1 cellular context compared by ENCODE assay signal in the genomic region with DNA sequence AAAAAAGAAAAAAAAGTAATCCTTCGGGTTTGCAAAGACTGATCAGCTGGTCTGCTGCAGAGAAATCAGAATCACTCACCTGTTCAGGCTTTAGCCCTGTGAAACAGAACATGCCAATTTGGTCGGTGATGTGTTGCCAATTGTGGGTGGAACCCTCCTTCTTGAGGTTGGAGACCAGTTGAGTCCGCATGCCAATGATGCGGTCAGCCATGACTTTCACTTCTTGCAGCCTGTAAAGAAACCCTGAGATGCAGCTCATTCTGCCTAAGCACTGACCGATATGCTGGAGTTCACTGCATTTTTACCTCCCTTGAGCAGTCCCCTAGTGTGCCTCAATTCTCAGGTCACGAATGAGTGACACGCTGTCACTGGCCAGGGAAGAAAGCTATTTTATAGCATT.
TF ChIP-seq lines count a peak whose summit lies in the region.

No MANE protein-coding gene starts in this region.

TF ChIP-seq in Ishikawa, 13 proteins besides CTCF, POLR2A, EP300 and RAD21 (continued from another document):
- TF ChIP-seq TEAD4 (IDR thresholded peaks at IDR 0.05) (peak; percentile 81), TCF12 (IDR thresholded peaks at IDR 0.05; ENCODE audit: low read depth) (peak; percentile 60), CREB1 (IDR thresholded peaks at IDR 0.05; ENCODE audit: low read depth) (no peak), MAX (IDR thresholded peaks at IDR 0.05) (0 out of 2 replicates have a peak, but pooled peaks have one; percentile 22), YY1 (IDR thresholded peaks at IDR 0.05; ENCODE audit: low read depth) (peak; percentile 36; the same call in 1 of the 2 replicates), USF1 (IDR thresholded peaks at IDR 0.05) (no peak)
